ENCODE assay signal across 13 cellular contexts in genomic region chr5:133993152-133993548, GRCh38. TPM values are rescaled to one million over a fixed set of nuclear protein-coding genes. Genes with fewer than 3 reads are reported as not detected.
A peak's percentile ranks its signal among the peaks of the same experiment; 100 is the strongest.
DNase-seq lines count a peak whose midpoint lies in the region; ATAC-seq, FAIRE-seq and TF ChIP-seq lines count a peak whose summit lies in the region.
"Had no signal": no experiment of that assay in that cellular context is flagged by ENCODE, and none has a peak within 500 bp of the region (broad histone marks: within the 10 kb centered on the region; RNA-seq: fewer than 3 reads in every experiment).

No MANE protein-coding gene starts in this region.

- no peak for TF ChIP-seq RAD21 in A549 (conservative IDR thresholded peaks at IDR 0.05 in 1 of 2, IDR thresholded peaks at IDR 0.05 in 1 of 2)
- TF ChIP-seq RAD21 in SK-N-SH (IDR thresholded peaks at IDR 0.05; ENCODE audit: low read length) = no peak

- TF ChIP-seq POLR2A in A549 (IDR thresholded peaks at IDR 0.05; ENCODE audit: low read length) (no peak), GM12892 (IDR thresholded peaks at IDR 0.05; ENCODE audit: low read depth, low read length) (no peak)

- no TSS peak for BruUV-seq in Calu3 (replicated peaks; lab: Mats Ljungman, UMichigan)

- H3K4me3 Mint-ChIP-seq in Calu3 (ENCODE audit: low read depth, unreplicated experiment) = peak overlapping the region; percentile 14
- H3K4me3 Mint-ChIP-seq: effector memory CD8-positive, alpha-beta T cell had no signal

- no peak overlapping the region; a peak in 1 of 6 replicates for H3K27ac ChIP-seq in A549
- H3K27ac ChIP-seq in SK-N-SH (ENCODE audit: low read depth in 2 of 2, low read length in 1 of 2) = peak overlapping the region in 1 of 2 experiments; percentile 58; a peak in 1 of 4 replicates
- no peak overlapping the region for H3K27ac ChIP-seq in kidney (ENCODE audit: low read depth in 2 of 2, low read length in 2 of 2)

- H3K4me2 ChIP-seq in A549 (peak overlapping the region; percentile 39), SK-N-SH (peak overlapping the region; percentile 42)

- H3F3A ChIP-seq in SK-N-SH (replicated peaks; ENCODE audit: insufficient read depth) = peaks cover 22% of the 10 kb centered on the region

- H3K9me3 ChIP-seq in A549 (no peaks in the 10 kb centered on the region), SK-N-SH (no peaks in the 10 kb centered on the region), kidney (ENCODE audit: control insufficient read depth in 1 of 2, low read length in 2 of 2) (no peaks in the 10 kb centered on the region)
- H3K9me3 ChIP-seq: tibial nerve had no signal

- POLR2A ChIA-PET in A549 (lab: Yijun Ruan, JAX) = interaction anchor here (1.2 kb wide), 1 partner anchor 12 kb away, joined by 3 read pairs; the partner anchor contains the start of gene VDAC1
- POLR2A ChIA-PET in SK-N-SH (lab: Yijun Ruan, JAX) = no interaction called here

- H3K36me3 Mint-ChIP-seq in Calu3 (ENCODE audit: insufficient read depth, unreplicated experiment) = peaks cover 48% of the 10 kb centered on the region

- DNase-seq in A549 (ENCODE audit: low read depth in 1 of 2, low spot score in 1 of 2) = no peak
- no peak for DNase-seq in Calu3
- no peak for DNase-seq in SK-N-SH
- DNase-seq in foreskin fibroblast = peak; percentile 53 to 69
- no peak for DNase-seq in kidney
- DNase-seq in activated effector memory CD4-positive, alpha-beta T cell treated with anti-CD3 and anti-CD28 coated beads, Interleukin-2, amount 50 U/mL, for 16 hours = no peak
- no peak for DNase-seq in GM12892 (ENCODE audit: insufficient read length)
- DNase-seq: activated gamma-delta T cell treated with Interleukin-2 at 50 U/mL for 16 hours; effector memory CD8-positive, alpha-beta T cell; H7; MM.1S had no signal

- no peaks in the 10 kb centered on the region for H3K27me3 Mint-ChIP-seq in Calu3 (ENCODE audit: unreplicated experiment)
- H3K27me3 Mint-ChIP-seq: effector memory CD8-positive, alpha-beta T cell had no signal

- H3K9me3 Mint-ChIP-seq in Calu3 (ENCODE audit: low read depth, unreplicated experiment) = no peaks in the 10 kb centered on the region
- H3K9me3 Mint-ChIP-seq: effector memory CD8-positive, alpha-beta T cell had no signal

- H3K9ac ChIP-seq in SK-N-SH (no peak overlapping the region), kidney (ENCODE audit: low read length in 2 of 2) (no peak overlapping the region)

- ATAC-seq in A549 = no peak
- no peak for ATAC-seq in HG02642 (IDR thresholded peaks at IDR 0.05; ENCODE audit: poor library complexity, unreplicated experiment)
- ATAC-seq: effector memory CD8-positive, alpha-beta T cell had no signal

- 45% methylated on average over 1 of the region's 1 CpG for WGBS in A549 (ENCODE audit: missing lambda C conversion rate)
- WGBS in SK-N-SH (ENCODE audit: low lambda C conversion rate) = 21% methylated on average over 1 of the region's 1 CpG

- FAIRE-seq in A549 (lab: Jason Lieb, UNC) (no peak), kidney (lab: Jason Lieb, UNC) (no peak), GM12892 (lab: Jason Lieb, UNC) (no peak)

- no peaks in the 10 kb centered on the region for H3K27me3 ChIP-seq in SK-N-SH (ENCODE audit: insufficient read depth)
- H3K27me3 ChIP-seq: tibial nerve had no signal

- peaks cover 50% of the 10 kb centered on the region for H3K4me1 Mint-ChIP-seq in Calu3 (ENCODE audit: low read depth, unreplicated experiment)

- peaks cover 50% of the 10 kb centered on the region for H3K4me1 ChIP-seq in A549
- peaks cover 29 to 38% of the 10 kb centered on the region in 2 experiments; a peak in 2 of 4 replicates for H3K4me1 ChIP-seq in SK-N-SH (ENCODE audit: control insufficient read depth in 1 of 2, insufficient read depth in 2 of 2, low read depth in 1 of 2, low read length in 1 of 2)
- H3K4me1 ChIP-seq in kidney (ENCODE audit: control insufficient read depth in 1 of 2, insufficient read depth in 1 of 2, low read depth in 1 of 2, low read length in 2 of 2) = peaks cover 29 to 34% of the 10 kb centered on the region in 2 donors

- H2AFZ ChIP-seq in SK-N-SH (ENCODE audit: low read depth) = no peak overlapping the region

- no peaks in the 10 kb centered on the region for H3K9me2 ChIP-seq in SK-N-SH

- no peak overlapping the region for H3K4me3 ChIP-seq in A549
- no peak overlapping the region for H3K4me3 ChIP-seq in SK-N-SH (ENCODE audit: low read depth in 2 of 2, low read length in 1 of 2)
- H3K4me3 ChIP-seq in foreskin fibroblast (ENCODE audit: low read depth in 1 of 2, low read length in 2 of 2) = no peak overlapping the region
- no peak overlapping the region for H3K4me3 ChIP-seq in kidney (ENCODE audit: low read length in 2 of 2)
- H3K4me3 ChIP-seq: tibial nerve had no signal

- TF ChIP-seq EP300 in A549 (IDR thresholded peaks at IDR 0.05) (no peak), SK-N-SH (IDR thresholded peaks at IDR 0.05; ENCODE audit: borderline replicate concordance in 1 of 2, low read depth in 1 of 2, low read length in 1 of 2) (no peak)

- TF ChIP-seq CTCF in A549 (IDR thresholded peaks at IDR 0.05) = no peak
- no peak for TF ChIP-seq CTCF in Calu3 (IDR thresholded peaks at IDR 0.05; ENCODE audit: unreplicated experiment)
- TF ChIP-seq CTCF in SK-N-SH (IDR thresholded peaks at IDR 0.05) = no peak
- TF ChIP-seq CTCF in foreskin fibroblast (IDR thresholded peaks at IDR 0.05; ENCODE audit: low read depth, low read length) = no peak
- no peak for TF ChIP-seq CTCF in kidney (IDR thresholded peaks at IDR 0.05; ENCODE audit: borderline replicate concordance, extremely low read depth, insufficient read depth)

- no peak overlapping the region for H3K27ac Mint-ChIP-seq in Calu3 (ENCODE audit: unreplicated experiment)

- intact Hi-C loops in Calu3 (cut with micrococcal nuclease; ENCODE audit: unreplicated experiment) (loop anchor here (1.0 kb wide), 1 partner anchor 9 kb away; no protein-coding TSS in a partner anchor), kidney (cut with DNase I) (no loop called here)

- peaks cover 93% of the 10 kb centered on the region for H4K20me1 ChIP-seq in SK-N-SH (ENCODE audit: insufficient read depth)

- H3K36me3 ChIP-seq in SK-N-SH (replicated peaks in 1 of 2; ENCODE audit: control insufficient read depth in 1 of 2, insufficient read depth in 2 of 2, low read length in 1 of 2) (peaks cover 23 to 33% of the 10 kb centered on the region in 2 experiments), kidney (ENCODE audit: control insufficient read depth in 1 of 2, insufficient read depth in 2 of 2, low read length in 2 of 2) (peaks cover 17 to 22% of the 10 kb centered on the region in 2 donors)

- CTCF ChIA-PET in A549 (lab: Yijun Ruan, JAX) (interaction anchor here (0.9 to 9.8 kb wide), 5 partner anchors 8 to 46 kb away, joined by 3 to 91 read pairs (median 3); no protein-coding TSS in a partner anchor), Calu3 (lab: Charles Lee) (interaction anchor here (0.6 to 1.4 kb wide), 6 partner anchors 9 to 33 kb away, joined by 3 to 4 read pairs (median 3); no protein-coding TSS in a partner anchor), SK-N-SH (lab: Yijun Ruan, JAX) (interaction anchor here (0.6 to 8.0 kb wide), 8 partner anchors 9 to 910 kb away, joined by 3 to 62 read pairs (median 4); no protein-coding TSS in a partner anchor)

- peaks cover 99% of the 10 kb centered on the region for H3K79me2 ChIP-seq in SK-N-SH (ENCODE audit: insufficient read depth)

TF ChIP-seq in A549, 52 proteins besides CTCF, POLR2A, EP300 and RAD21 (continues in another document):
- TF ChIP-seq MYC (IDR thresholded peaks at IDR 0.05; ENCODE audit: borderline replicate concordance, low read length) = no peak
- no peak for TF ChIP-seq GATA3 (IDR thresholded peaks at IDR 0.05; ENCODE audit: borderline replicate concordance)
- TF ChIP-seq MAFK (IDR thresholded peaks at IDR 0.05; ENCODE audit: partially characterized antibody) = no peak
- no peak for TF ChIP-seq KDM1A (IDR thresholded peaks at IDR 0.05; ENCODE audit: low read depth)
- no peak for TF ChIP-seq SMC3 (IDR thresholded peaks at IDR 0.05)

TF ChIP-seq in SK-N-SH, 30 proteins besides CTCF, POLR2A, EP300 and RAD21 (continues in another document):
- TF ChIP-seq FOSL2 (IDR thresholded peaks at IDR 0.05; ENCODE audit: borderline replicate concordance, low read depth) = no peak
- peak; percentile 66 for TF ChIP-seq NFIC (IDR thresholded peaks at IDR 0.05; ENCODE audit: borderline replicate concordance)
- TF ChIP-seq, protein P1, sequence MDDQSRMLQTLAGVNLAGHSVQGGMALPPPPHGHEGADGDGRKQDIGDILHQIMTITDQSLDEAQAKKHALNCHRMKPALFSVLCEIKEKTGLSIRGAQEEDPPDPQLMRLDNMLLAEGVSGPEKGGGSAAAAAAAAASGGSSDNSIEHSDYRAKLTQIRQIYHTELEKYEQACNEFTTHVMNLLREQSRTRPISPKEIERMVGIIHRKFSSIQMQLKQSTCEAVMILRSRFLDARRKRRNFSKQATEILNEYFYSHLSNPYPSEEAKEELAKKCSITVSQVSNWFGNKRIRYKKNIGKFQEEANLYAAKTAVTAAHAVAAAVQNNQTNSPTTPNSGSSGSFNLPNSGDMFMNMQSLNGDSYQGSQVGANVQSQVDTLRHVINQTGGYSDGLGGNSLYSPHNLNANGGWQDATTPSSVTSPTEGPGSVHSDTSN (IDR thresholded peaks at IDR 0.05) = peak; percentile 59
- peak; percentile 33; the same call in 1 of the 2 replicates for TF ChIP-seq TEAD4 (IDR thresholded peaks at IDR 0.05; ENCODE audit: borderline replicate concordance, insufficient read depth)

RNA-seq across cellular contexts. Expression of gene VDAC1, which starts 11.6 kb away (rescaled TPM):
- polyA plus RNA-seq in A549 (2011; rRNA removed) (300 and 369 TPM in 2 replicates), A549 (2017; fragmentation: RNase III; extraction: RNeasy Plus Mini Kit Qiagen cat#74134 plus additional on column Dnase treatment) (416 to 463 TPM (median 442 TPM) in 3 replicates), SK-N-SH (2012; rRNA removed) (155 and 166 TPM in 2 replicates), kidney (ENCODE audit: insufficient read depth, low read depth, low replicate concordance) (285 TPM)
- 253 and 262 TPM in 2 replicates for polyA plus RNA-seq in A549 (2012; cell fraction: cytosol; rRNA removed)
- polyA plus RNA-seq in A549 (2012; cell fraction: nucleus; rRNA removed) = 142 and 193 TPM in 2 replicates
- polyA minus RNA-seq in A549 (2011; rRNA and poly(A)+ RNA removed) = 145 and 174 TPM in 2 replicates
- total RNA-seq in Calu3 (2022) (377 and 410 TPM in 2 replicates), kidney (148 TPM)
- 216 and 238 TPM in 2 replicates for polyA plus RNA-seq in SK-N-SH (2012; cell fraction: cytosol; rRNA removed)
- polyA plus RNA-seq in SK-N-SH (2012; cell fraction: nucleus; rRNA removed) = 77.0 and 124 TPM in 2 replicates
- 450 TPM for polyA plus RNA-seq in GM12892 (2012; ENCODE audit: missing spikeins)

RNA-seq across cellular contexts. Expression of gene C5orf15, which starts 24.7 kb away (rescaled TPM):
- 103 and 126 TPM in 2 replicates for polyA plus RNA-seq in A549 (2011; rRNA removed)
- 56.7 and 62.9 TPM in 2 replicates for polyA plus RNA-seq in A549 (2012; cell fraction: cytosol; rRNA removed)
- polyA plus RNA-seq in A549 (2012; cell fraction: nucleus; rRNA removed) = 40.6 and 52.1 TPM in 2 replicates
- polyA plus RNA-seq in A549 (2017; fragmentation: RNase III; extraction: RNeasy Plus Mini Kit Qiagen cat#74134 plus additional on column Dnase treatment) = 89.1 to 92.9 TPM (median 89.9 TPM) in 3 replicates
- 45.9 and 61.8 TPM in 2 replicates for polyA minus RNA-seq in A549 (2011; rRNA and poly(A)+ RNA removed)
- 104 TPM in 2 replicates for total RNA-seq in Calu3 (2022)
- 81.0 and 106 TPM in 2 replicates for polyA plus RNA-seq in SK-N-SH (2012; rRNA removed)
- 99.4 and 101 TPM in 2 replicates for polyA plus RNA-seq in SK-N-SH (2012; cell fraction: cytosol; rRNA removed)
- 17.5 and 54.9 TPM in 2 replicates for polyA plus RNA-seq in SK-N-SH (2012; cell fraction: nucleus; rRNA removed)
- total RNA-seq in kidney = 43.9 TPM
- 54.4 TPM for polyA plus RNA-seq in kidney (ENCODE audit: insufficient read depth, low read depth, low replicate concordance)
- polyA plus RNA-seq in GM12892 (2012; ENCODE audit: missing spikeins) = 42.4 TPM

Comparison
In these comparisons a context has a peak if more than half of its experiments do, and no peak if none do; other contexts are left out.
1. DNase-seq: peak in foreskin fibroblast (2 of 2); none in A549 (0 of 2), Calu3 (single experiment), SK-N-SH (single experiment), kidney (single experiment), activated effector memory CD4-positive, alpha-beta T cell treated with anti-CD3 and anti-CD28 coated beads, Interleukin-2, amount 50 U/mL, for 16 hours (single experiment) and GM12892 (single experiment).